Comparison of ENCODE assay signal across 8 cellular contexts in the genomic region with DNA sequence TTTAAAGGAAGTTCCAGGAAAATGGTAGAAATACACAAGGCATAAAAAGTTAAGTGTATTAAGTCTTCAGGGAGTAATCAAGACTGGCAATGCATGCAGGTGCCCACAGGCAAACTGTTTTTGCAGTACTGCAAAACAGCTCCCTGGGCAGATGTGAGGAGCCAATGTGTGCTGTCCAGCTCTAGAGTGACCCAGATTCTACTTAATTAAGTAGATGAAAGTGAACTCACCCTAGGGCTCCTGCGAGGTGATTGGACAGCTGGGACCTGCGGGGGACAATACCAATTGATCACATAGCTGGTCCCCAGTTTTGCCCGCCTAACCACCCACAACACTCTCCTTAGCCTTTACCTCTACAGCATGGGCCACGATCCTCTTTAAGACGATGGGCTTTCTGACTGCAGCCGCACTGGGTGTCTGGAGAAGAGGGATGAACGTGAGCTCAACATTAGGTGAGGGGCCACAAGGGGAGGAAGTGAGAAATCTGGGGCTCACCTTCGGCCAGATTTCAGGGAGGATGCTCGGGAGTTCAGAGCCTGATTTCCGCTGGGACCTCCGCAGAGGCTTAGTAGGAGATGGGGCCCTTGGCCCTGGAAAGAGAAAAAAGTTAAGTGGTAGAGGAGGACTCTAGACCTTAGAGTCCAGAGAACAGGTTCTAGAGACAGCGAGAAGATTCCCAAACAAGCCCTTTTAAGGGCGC. TPM values are rescaled to one million over a fixed set of nuclear protein-coding genes. Genes with fewer than 3 reads are reported as not detected.
A peak's percentile ranks its signal among the peaks of the same experiment; 100 is the strongest.
DNase-seq lines count a peak whose midpoint lies in the region; ATAC-seq, FAIRE-seq and TF ChIP-seq lines count a peak whose summit lies in the region.

No MANE protein-coding gene starts in this region.

- no peaks in the 10 kb centered on the region for H3K9me1 ChIP-seq in endothelial cell of umbilical vein (replicated peaks; ENCODE audit: control insufficient read depth, extremely low read depth, insufficient read depth, low read length)

- BruUV-seq in endothelial cell of umbilical vein (replicated peaks; lab: Mats Ljungman, UMichigan): TSS peak; percentile 59

- H3K9me2 ChIP-seq in MM.1S (replicated peaks; ENCODE audit: insufficient read depth, low read length): no peaks in the 10 kb centered on the region

- intact Hi-C loops in endothelial cell of umbilical vein (cut with micrococcal nuclease): no loop called here

- H3K79me2 ChIP-seq in MM.1S (ENCODE audit: low read length) (peaks cover 93% of the 10 kb centered on the region), endothelial cell of umbilical vein (ENCODE audit: control insufficient read depth, insufficient read depth, low read length) (peaks cover 37% of the 10 kb centered on the region)

- H3K4me3 Mint-ChIP-seq in progenitor cell of endocrine pancreas (ENCODE audit: low read depth): peak overlapping the region; percentile 95

- H3K9me3 ChIP-seq in AG04450 (ENCODE audit: control insufficient read depth, insufficient read depth, low read length) (no peaks in the 10 kb centered on the region; the same call in 1 of the 2 replicates), MM.1S (replicated peaks; ENCODE audit: insufficient read depth, low read length) (no peaks in the 10 kb centered on the region), endothelial cell of umbilical vein (replicated peaks; ENCODE audit: control insufficient read depth, insufficient read depth, low read length) (no peaks in the 10 kb centered on the region)

- dilution Hi-C loops in endothelial cell of umbilical vein (cut with MboI; ENCODE audit: extremely low pct_ligation_motif_present, low sequenced_read_pairs): no loop called here

- TF ChIP-seq POLR2A in endothelial cell of umbilical vein (IDR thresholded peaks at IDR 0.05; ENCODE audit: low read depth, low read length): no peak

- H3K4me1 Mint-ChIP-seq in progenitor cell of endocrine pancreas (ENCODE audit: low read depth): peaks cover 15% of the 10 kb centered on the region

- CTCF ChIA-PET in AG04450 (lab: Charles Lee): interaction anchor here (1.1 to 1.3 kb wide), 2 partner anchors 69 to 70 kb away, joined by 3 to 6 read pairs; a partner anchor contains a TSS
- CTCF ChIA-PET in endothelial cell of umbilical vein (lab: Charles Lee): interaction anchor here (1.3 kb wide), 1 partner anchor 14 kb away, joined by 4 read pairs; no protein-coding TSS in a partner anchor

- DNase-seq in AG04450 (ENCODE audit: low read depth, low spot score) (no peak), MM.1S (no peak), endothelial cell of umbilical vein (ENCODE audit: low read depth, low spot score) (no peak), progenitor cell of endocrine pancreas (ENCODE audit: low spot score, unreplicated experiment) (no peak), SIG-M5 treated with dmso at 0.1 percent for 504 hours (lab: John Stamatoyannopoulos, UW; ENCODE audit: unreplicated experiment) (no peak), DMS79 treated with DMSO at 0.1 percent for 48 hours (lab: John Stamatoyannopoulos, UW) (no peak), ecto neural progenitor cell (ENCODE audit: low spot score) (no peak)

- FAIRE-seq in endothelial cell of umbilical vein (lab: Jason Lieb, UNC): no peak

- H4K20me1 ChIP-seq in MM.1S (ENCODE audit: insufficient read depth, low read length): no peaks in the 10 kb centered on the region
- no peaks in the 10 kb centered on the region for H4K20me1 ChIP-seq in endothelial cell of umbilical vein (replicated peaks; ENCODE audit: control insufficient read depth, extremely low read depth, insufficient read depth, low read length)

- no peaks in the 10 kb centered on the region for H3K9me3 Mint-ChIP-seq in progenitor cell of endocrine pancreas (ENCODE audit: low read depth)

- peaks cover 57% of the 10 kb centered on the region for H3K4me1 ChIP-seq in MM.1S (ENCODE audit: low read length)
- H3K4me1 ChIP-seq in endothelial cell of umbilical vein (ENCODE audit: control insufficient read depth, extremely low read depth, insufficient read depth, low read length): peaks cover 17% of the 10 kb centered on the region

- peak overlapping the region; percentile 85 for H3K4me2 ChIP-seq in MM.1S (ENCODE audit: low read depth, low read length)
- peak overlapping the region; percentile 72 for H3K4me2 ChIP-seq in endothelial cell of umbilical vein (ENCODE audit: insufficient read depth, low read length)

- POLR2A ChIA-PET in AG04450 (lab: Yijun Ruan, JAX): no interaction called here
- POLR2A ChIA-PET in endothelial cell of umbilical vein (lab: Charles Lee): no interaction called here

- peak overlapping the region; percentile 88 for H3K9ac ChIP-seq in MM.1S (ENCODE audit: low read length)
- H3K9ac ChIP-seq in endothelial cell of umbilical vein (replicated peaks; ENCODE audit: extremely low read depth, insufficient read depth, low read length): peak overlapping the region; percentile 96

- H3K27ac Mint-ChIP-seq in progenitor cell of endocrine pancreas: peak overlapping the region; percentile 99

- H3K36me3 ChIP-seq in MM.1S (replicated peaks; ENCODE audit: insufficient read depth, low read length): peaks cover 3% of the 10 kb centered on the region; the same call in 1 of the 2 replicates
- H3K36me3 ChIP-seq in endothelial cell of umbilical vein (ENCODE audit: control insufficient read depth in 2 of 2, extremely low read depth in 1 of 2, insufficient read depth in 2 of 2, low read length in 2 of 2): peaks cover 8 to 15% of the 10 kb centered on the region in 2 experiments

- peak; percentile 14 for ATAC-seq in GM21367 (IDR thresholded peaks at IDR 0.05; ENCODE audit: unreplicated experiment)

- TF ChIP-seq CTCF in AG04450 (IDR thresholded peaks at IDR 0.05; ENCODE audit: low read depth, low read length) (no peak), MM.1S (IDR thresholded peaks at IDR 0.05; ENCODE audit: low read length) (no peak), endothelial cell of umbilical vein (IDR thresholded peaks at IDR 0.05; ENCODE audit: extremely low read depth in 1 of 2, insufficient read depth in 1 of 2, low read depth in 1 of 2, low read length in 2 of 2) (no peak), progenitor cell of endocrine pancreas (IDR thresholded peaks at IDR 0.05; ENCODE audit: unreplicated experiment) (no peak)

- H3K27ac ChIP-seq in AG04450 (ENCODE audit: low read depth, low read length) (peak overlapping the region; percentile 98), MM.1S (ENCODE audit: low read length) (peak overlapping the region; percentile 74), endothelial cell of umbilical vein (ENCODE audit: insufficient read depth, low read depth, low read length) (peak overlapping the region; percentile 61)

- H3F3A ChIP-seq in MM.1S (ENCODE audit: insufficient read depth, low read length): peaks cover 30% of the 10 kb centered on the region

- H3K27me3 ChIP-seq in AG04450 (ENCODE audit: control insufficient read depth, insufficient read depth, low read length) (no peaks in the 10 kb centered on the region), MM.1S (replicated peaks; ENCODE audit: insufficient read depth, low read length) (no peaks in the 10 kb centered on the region), endothelial cell of umbilical vein (ENCODE audit: control insufficient read depth in 2 of 2, insufficient read depth in 2 of 2, low read length in 2 of 2) (no peaks in the 10 kb centered on the region)

- H3K36me3 Mint-ChIP-seq in progenitor cell of endocrine pancreas (ENCODE audit: insufficient read depth): peaks cover 7% of the 10 kb centered on the region

- H3K4me3 ChIP-seq in AG04450 (ENCODE audit: low read depth, low read length) (peak overlapping the region; percentile 94), MM.1S (ENCODE audit: low read length) (peak overlapping the region; percentile 84), endothelial cell of umbilical vein (replicated peaks in 1 of 3; ENCODE audit: insufficient read depth in 1 of 3, low read depth in 1 of 3, low read length in 3 of 3) (peak overlapping the region; percentile 58 to 92 (median 81))

- H3K27me3 Mint-ChIP-seq in progenitor cell of endocrine pancreas: no peaks in the 10 kb centered on the region

- H2AFZ ChIP-seq in MM.1S (ENCODE audit: low read length) (peak overlapping the region; percentile 71), endothelial cell of umbilical vein (ENCODE audit: low read depth, low read length) (peak overlapping the region; percentile 62)

RNA-seq across cellular contexts. Expression of a gene that starts 0.6 kb away (rescaled TPM):
- 4.2 and 5.2 TPM in 2 replicates for polyA plus RNA-seq in AG04450 (2011; rRNA removed)
- polyA minus RNA-seq in AG04450 (2011; rRNA and poly(A)+ RNA removed): 3.2 and 4.9 TPM in 2 replicates
- 34.1 and 35.7 TPM in 2 replicates for total RNA-seq in endothelial cell of umbilical vein
- 14.0 and 16.4 TPM in 2 replicates for polyA plus RNA-seq in endothelial cell of umbilical vein
- 19.3 and 24.5 TPM in 2 replicates for polyA plus RNA-seq in endothelial cell of umbilical vein (2011; cell fraction: cytosol; rRNA removed)
- 23.5 and 29.1 TPM in 2 replicates for polyA plus RNA-seq in endothelial cell of umbilical vein (2011; cell fraction: nucleus; rRNA removed)
- polyA plus RNA-seq in endothelial cell of umbilical vein (2012): 13.9 and 23.8 TPM in 2 replicates
- polyA minus RNA-seq in endothelial cell of umbilical vein: 9.9 and 12.8 TPM in 2 replicates
- 42.9 TPM for polyA minus RNA-seq in endothelial cell of umbilical vein (2011; cell fraction: cytosol; rRNA and poly(A)+ RNA removed)
- polyA minus RNA-seq in endothelial cell of umbilical vein (2011; cell fraction: nucleus; rRNA and poly(A)+ RNA removed): 9.1 and 9.3 TPM in 2 replicates
- total RNA-seq in progenitor cell of endocrine pancreas: 25.1 and 25.9 TPM in 2 replicates

RNA-seq across cellular contexts. Expression of a gene that starts 0.7 kb away (rescaled TPM):
- polyA plus RNA-seq in AG04450 (2011; rRNA removed) (30.9 and 39.1 TPM in 2 replicates), endothelial cell of umbilical vein (139 and 186 TPM in 2 replicates)
- polyA minus RNA-seq in AG04450 (2011; rRNA and poly(A)+ RNA removed): 39.5 and 52.6 TPM in 2 replicates
- total RNA-seq in endothelial cell of umbilical vein (37.6 and 45.1 TPM in 2 replicates), progenitor cell of endocrine pancreas (40.4 and 43.3 TPM in 2 replicates)
- 64.3 and 67.5 TPM in 2 replicates for polyA plus RNA-seq in endothelial cell of umbilical vein (2011; cell fraction: cytosol; rRNA removed)
- polyA plus RNA-seq in endothelial cell of umbilical vein (2011; cell fraction: nucleus; rRNA removed): 73.4 and 74.5 TPM in 2 replicates
- polyA plus RNA-seq in endothelial cell of umbilical vein (2012): 38.9 and 46.5 TPM in 2 replicates
- 37.9 and 38.8 TPM in 2 replicates for polyA minus RNA-seq in endothelial cell of umbilical vein
- 26.6 TPM for polyA minus RNA-seq in endothelial cell of umbilical vein (2011; cell fraction: cytosol; rRNA and poly(A)+ RNA removed)
- 40.6 and 47.8 TPM in 2 replicates for polyA minus RNA-seq in endothelial cell of umbilical vein (2011; cell fraction: nucleus; rRNA and poly(A)+ RNA removed)

RNA-seq across cellular contexts. Expression of a gene that starts 12.7 kb away (rescaled TPM):
- polyA plus RNA-seq in AG04450 (2011; rRNA removed) (38.9 and 74.1 TPM in 2 replicates), endothelial cell of umbilical vein (146 and 196 TPM in 2 replicates)
- 111 and 136 TPM in 2 replicates for polyA minus RNA-seq in AG04450 (2011; rRNA and poly(A)+ RNA removed)
- total RNA-seq in endothelial cell of umbilical vein (102 and 108 TPM in 2 replicates), progenitor cell of endocrine pancreas (112 and 123 TPM in 2 replicates)
- 93.7 and 120 TPM in 2 replicates for polyA plus RNA-seq in endothelial cell of umbilical vein (2011; cell fraction: cytosol; rRNA removed)
- polyA plus RNA-seq in endothelial cell of umbilical vein (2011; cell fraction: nucleus; rRNA removed): 124 and 149 TPM in 2 replicates
- polyA plus RNA-seq in endothelial cell of umbilical vein (2012): 61.4 and 101 TPM in 2 replicates
- polyA minus RNA-seq in endothelial cell of umbilical vein: 154 and 215 TPM in 2 replicates
- polyA minus RNA-seq in endothelial cell of umbilical vein (2011; cell fraction: cytosol; rRNA and poly(A)+ RNA removed): 193 TPM
- polyA minus RNA-seq in endothelial cell of umbilical vein (2011; cell fraction: nucleus; rRNA and poly(A)+ RNA removed): 56.8 and 97.1 TPM in 2 replicates

RNA-seq across cellular contexts. Expression of a gene that starts 24.9 kb away (rescaled TPM):
- polyA plus RNA-seq in AG04450 (2011; rRNA removed): 9.4 and 12.0 TPM in 2 replicates
- polyA minus RNA-seq in AG04450 (2011; rRNA and poly(A)+ RNA removed): 3.6 and 7.7 TPM in 2 replicates
- total RNA-seq in endothelial cell of umbilical vein: 4.4 and 6.8 TPM in 2 replicates
- polyA plus RNA-seq in endothelial cell of umbilical vein: 13.9 and 16.5 TPM in 2 replicates
- polyA plus RNA-seq in endothelial cell of umbilical vein (2011; cell fraction: cytosol; rRNA removed): 11.3 and 13.9 TPM in 2 replicates
- 8.9 and 13.3 TPM in 2 replicates for polyA plus RNA-seq in endothelial cell of umbilical vein (2011; cell fraction: nucleus; rRNA removed)
- polyA plus RNA-seq in endothelial cell of umbilical vein (2012): 7.0 and 11.1 TPM in 2 replicates
- polyA minus RNA-seq in endothelial cell of umbilical vein: 2.4 and 6.3 TPM in 2 replicates
- polyA minus RNA-seq in endothelial cell of umbilical vein (2011; cell fraction: cytosol; rRNA and poly(A)+ RNA removed): not detected
- polyA minus RNA-seq in endothelial cell of umbilical vein (2011; cell fraction: nucleus; rRNA and poly(A)+ RNA removed): 1.6 and 2.6 TPM in 2 replicates
- 4.3 and 4.4 TPM in 2 replicates for total RNA-seq in progenitor cell of endocrine pancreas

RNA-seq across cellular contexts. Expression of a gene that starts 28.4 kb away (rescaled TPM):
- 10.3 and 15.1 TPM in 2 replicates for polyA plus RNA-seq in AG04450 (2011; rRNA removed)
- polyA minus RNA-seq in AG04450 (2011; rRNA and poly(A)+ RNA removed): 11.6 and 20.0 TPM in 2 replicates
- 11.6 and 16.2 TPM in 2 replicates for total RNA-seq in endothelial cell of umbilical vein
- polyA plus RNA-seq in endothelial cell of umbilical vein: 39.5 and 47.1 TPM in 2 replicates
- 15.4 and 20.4 TPM in 2 replicates for polyA plus RNA-seq in endothelial cell of umbilical vein (2011; cell fraction: cytosol; rRNA removed)
- polyA plus RNA-seq in endothelial cell of umbilical vein (2011; cell fraction: nucleus; rRNA removed): 32.1 and 45.2 TPM in 2 replicates
- 7.0 and 7.9 TPM in 2 replicates for polyA plus RNA-seq in endothelial cell of umbilical vein (2012)
- 24.1 and 26.5 TPM in 2 replicates for polyA minus RNA-seq in endothelial cell of umbilical vein
- polyA minus RNA-seq in endothelial cell of umbilical vein (2011; cell fraction: cytosol; rRNA and poly(A)+ RNA removed): 4.5 TPM
- 13.4 and 13.8 TPM in 2 replicates for polyA minus RNA-seq in endothelial cell of umbilical vein (2011; cell fraction: nucleus; rRNA and poly(A)+ RNA removed)
- 123 and 124 TPM in 2 replicates for total RNA-seq in progenitor cell of endocrine pancreas
